ENCODE assay signal across 1 cellular context in genomic region chr22:30559889-30560288, GRCh38.
A peak's percentile ranks its signal among the peaks of the same experiment; 100 is the strongest.
TF ChIP-seq lines count a peak whose summit lies in the region.

No MANE protein-coding gene starts in this region.

TF ChIP-seq in HepG2, 621 proteins besides CTCF, POLR2A, EP300 and RAD21 (continued from another document):
- TF ChIP-seq AKNA (CRISPR knock-in tag; IDR thresholded peaks at IDR 0.05; ENCODE audit: borderline replicate concordance): no peak
- no peak for TF ChIP-seq ZNF556 (CRISPR knock-in tag; IDR thresholded peaks at IDR 0.05; ENCODE audit: borderline replicate concordance)
- peak; percentile 21; the same call in 1 of the 2 replicates for TF ChIP-seq ZFX (CRISPR knock-in tag; IDR thresholded peaks at IDR 0.05; ENCODE audit: low read depth)
- no peak for TF ChIP-seq ZNF10 (CRISPR knock-in tag; IDR thresholded peaks at IDR 0.05; ENCODE audit: borderline replicate concordance, low read depth)
- no peak for TF ChIP-seq YY1 (IDR thresholded peaks at IDR 0.05; ENCODE audit: insufficient read depth, insufficient replicate concordance, low read depth, low read length)
- no peak for TF ChIP-seq AFF4 (CRISPR knock-in tag; IDR thresholded peaks at IDR 0.05)
TF ChIP-seq in HepG2: peak in this region for 55.
